Comparison of ENCODE assay signal across 11 cellular contexts in the genomic region with DNA sequence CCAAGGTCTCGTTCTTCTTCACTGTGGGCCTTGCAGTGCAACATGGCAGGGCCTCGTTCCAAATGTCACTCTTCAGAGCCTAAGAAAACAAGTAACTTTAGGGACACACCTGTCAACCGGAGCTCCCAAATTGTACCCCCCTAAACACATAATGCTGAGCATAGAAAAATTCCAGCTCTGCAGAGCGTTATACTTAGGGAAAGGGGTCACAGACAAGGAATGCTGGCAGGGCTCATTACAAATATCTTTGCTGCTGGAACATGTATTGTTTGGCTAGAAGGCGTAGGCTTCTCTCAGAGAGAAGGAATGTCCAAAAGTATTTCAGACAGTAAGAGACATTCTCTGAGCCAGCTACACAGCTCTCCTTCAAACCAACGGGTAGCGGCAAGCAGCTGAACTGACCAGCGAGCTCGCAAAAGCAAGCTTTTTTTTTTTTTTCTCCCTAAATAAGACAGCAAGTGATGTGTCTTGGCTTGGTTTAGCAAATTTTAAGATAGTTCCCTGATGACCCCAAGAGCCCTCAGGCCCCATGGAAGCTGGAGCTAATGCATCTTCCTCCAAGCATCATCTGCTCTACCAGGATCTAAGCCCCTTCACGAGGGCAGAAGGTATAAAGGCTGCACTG. TPM values are rescaled to one million over a fixed set of nuclear protein-coding genes. Genes with fewer than 3 reads are reported as not detected.
DNase-seq lines count a peak whose midpoint lies in the region; ATAC-seq, FAIRE-seq and TF ChIP-seq lines count a peak whose summit lies in the region.
"Had no signal": no experiment of that assay in that cellular context is flagged by ENCODE, and none has a peak within 500 bp of the region (broad histone marks: within the 10 kb centered on the region; RNA-seq: fewer than 3 reads in every experiment).

No MANE protein-coding gene starts in this region.

- peaks cover 54% of the 10 kb centered on the region for H3K36me3 Mint-ChIP-seq in nephron (ENCODE audit: low read depth)

- BruUV-seq in PC-9 (replicated peaks; lab: Mats Ljungman, UMichigan): no TSS peak

- TF ChIP-seq RAD21 in A549 (conservative IDR thresholded peaks at IDR 0.05 in 1 of 2, IDR thresholded peaks at IDR 0.05 in 1 of 2): no peak

- H3K4me1 Mint-ChIP-seq in nephron: peaks cover 56% of the 10 kb centered on the region

- H3F3A ChIP-seq in PC-9 (ENCODE audit: insufficient read depth, low read depth): peaks cover 42% of the 10 kb centered on the region

- H3K9me3 Mint-ChIP-seq in nephron: no peaks in the 10 kb centered on the region

- H3K27ac Mint-ChIP-seq in nephron: peak overlapping the region; percentile 57 to 90 (median 59)

- intact Hi-C loops in PC-9 (cut with micrococcal nuclease; ENCODE audit: unreplicated experiment): loop anchor here (1.0 to 5.0 kb wide), 3 partner anchors 21 to 101 kb away; a partner anchor contains a TSS

- H3K4me3 Mint-ChIP-seq in nephron: peak overlapping the region in 1 of 3 experiments; percentile 16

- no peaks in the 10 kb centered on the region for H3K27me3 ChIP-seq in PC-9 (ENCODE audit: insufficient read depth, low read depth)

- H3K36me3 ChIP-seq in PC-9 (ENCODE audit: low read depth): peaks cover 32% of the 10 kb centered on the region

- H4K20me1 ChIP-seq in PC-9 (ENCODE audit: insufficient read depth): no peaks in the 10 kb centered on the region

- peaks cover 67% of the 10 kb centered on the region for H3K79me2 ChIP-seq in PC-9 (ENCODE audit: low read depth)

- POLR2A ChIA-PET in A549 (lab: Yijun Ruan, JAX): interaction anchor here (0.6 to 1.8 kb wide), 4 partner anchors 17 to 1601 kb away, joined by 3 to 8 read pairs (median 5); a partner anchor contains a TSS
- POLR2A ChIA-PET in PC-9 (lab: Charles Lee; ENCODE audit: unreplicated experiment): interaction anchor here (0.5 to 1.0 kb wide), 10 partner anchors 18 to 322 kb away, joined by 3 to 16 read pairs (median 4); no protein-coding TSS in a partner anchor

- H3K27me3 Mint-ChIP-seq in nephron (ENCODE audit: low read depth): no peaks in the 10 kb centered on the region

- DNase-seq in A549 (ENCODE audit: low read depth in 1 of 2, low spot score in 1 of 2): peak in 1 of 2 experiments; percentile 50
- DNase-seq in PC-9: peak; percentile 45 to 78
- DNase-seq in epithelial cell of prostate (ENCODE audit: low read depth, low spot score): no peak
- DNase-seq in C1 segment of cervical spinal cord (lab: John Stamatoyannopoulos, UW): no peak
- no peak for DNase-seq in SIG-M5 treated with dmso at 0.1 percent for 504 hours (lab: John Stamatoyannopoulos, UW; ENCODE audit: unreplicated experiment)
- no peak for DNase-seq in DMS153 treated with DMSO at 0.1 percent for 48 hours (lab: John Stamatoyannopoulos, UW; ENCODE audit: unreplicated experiment)
- DNase-seq: NCI-H1048, occipital lobe had no signal

- no peaks in the 10 kb centered on the region for H3K9me2 ChIP-seq in PC-9 (ENCODE audit: insufficient read depth)

- no peak for TF ChIP-seq POLR2A in A549 (IDR thresholded peaks at IDR 0.05; ENCODE audit: low read length)

- H3K9me3 ChIP-seq in A549 (no peaks in the 10 kb centered on the region), PC-9 (ENCODE audit: insufficient read depth, low read depth) (no peaks in the 10 kb centered on the region)

- CTCF ChIA-PET in A549 (lab: Yijun Ruan, JAX) (interaction anchor here (0.6 to 2.6 kb wide), 9 partner anchors 10 to 173 kb away, joined by 3 to 16 read pairs (median 3); no protein-coding TSS in a partner anchor), PC-9 (lab: Charles Lee) (interaction anchor here (0.5 to 0.8 kb wide), 4 partner anchors 17 to 169 kb away, joined by 3 to 4 read pairs (median 3); no protein-coding TSS in a partner anchor)

- peak overlapping the region; percentile 69 to 72 for H3K27ac ChIP-seq in A549
- H3K27ac ChIP-seq in PC-9: peak overlapping the region; percentile 93
- peak overlapping the region; percentile 99 for H3K27ac ChIP-seq in epithelial cell of prostate
- H3K27ac ChIP-seq: C4-2B had no signal

- H2AFZ ChIP-seq in PC-9: no peak overlapping the region

- no peak for TF ChIP-seq EP300 in A549 (IDR thresholded peaks at IDR 0.05)

- H3K4me3 ChIP-seq in A549: peak overlapping the region; percentile 9; the same call in 1 of the 3 replicates
- peak overlapping the region; percentile 31; the same call in 1 of the 2 replicates for H3K4me3 ChIP-seq in PC-9

- H3K4me2 ChIP-seq in A549 (peak overlapping the region; percentile 71), PC-9 (peak overlapping the region; percentile 79)

- ATAC-seq in A549 (peak; percentile 58 to 73; a peak in 5 of 6 replicates), HG03025 (IDR thresholded peaks at IDR 0.05; ENCODE audit: low FRiP score, unreplicated experiment) (no peak)

- peaks cover 63% of the 10 kb centered on the region for H3K4me1 ChIP-seq in A549
- H3K4me1 ChIP-seq in PC-9 (replicated peaks; ENCODE audit: insufficient read depth): peaks cover 40% of the 10 kb centered on the region

- 41% methylated on average over 10 of the region's 10 CpGs for whole genome bisulfite sequencing in A549 (ENCODE audit: missing lambda C conversion rate)

- no peak for TF ChIP-seq CTCF in A549 (IDR thresholded peaks at IDR 0.05)
- no peak for TF ChIP-seq CTCF in PC-9 (conservative IDR thresholded peaks at IDR 0.05)
- no peak for TF ChIP-seq CTCF in nephron (IDR thresholded peaks at IDR 0.05; ENCODE audit: unreplicated experiment in 3 of 3)

- FAIRE-seq in A549 (lab: Jason Lieb, UNC): no peak

TF ChIP-seq in A549, 52 proteins besides CTCF, POLR2A, EP300 and RAD21:
- TF ChIP-seq TP53 (CRISPR knock-in tag; IDR thresholded peaks at IDR 0.05) (no peak), NPAS2 (CRISPR knock-in tag; IDR thresholded peaks at IDR 0.05; ENCODE audit: borderline replicate concordance) (no peak), BHLHE40 (IDR thresholded peaks at IDR 0.05; ENCODE audit: low read depth, low read length) (no peak), HEYL (CRISPR knock-in tag; IDR thresholded peaks at IDR 0.05) (0 out of 2 replicates have a peak, but pooled peaks have one; percentile 61), MAFK (IDR thresholded peaks at IDR 0.05; ENCODE audit: partially characterized antibody) (peak; percentile 61)
- TF ChIP-seq, protein P1, sequence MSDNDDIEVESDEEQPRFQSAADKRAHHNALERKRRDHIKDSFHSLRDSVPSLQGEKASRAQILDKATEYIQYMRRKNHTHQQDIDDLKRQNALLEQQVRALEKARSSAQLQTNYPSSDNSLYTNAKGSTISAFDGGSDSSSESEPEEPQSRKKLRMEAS (IDR thresholded peaks at IDR 0.05): 0 out of 2 replicates have a peak, but pooled peaks have one; percentile 24

RNA-seq across cellular contexts. Expression of a gene that starts 24.5 kb away (rescaled TPM):
- polyA plus RNA-seq in A549 (2011; rRNA removed) (24.1 and 26.2 TPM in 2 replicates), A549 (2017; fragmentation: RNase III; extraction: RNeasy Plus Mini Kit Qiagen cat#74134 plus additional on column Dnase treatment) (15.4 to 16.7 TPM (median 16.6 TPM) in 3 replicates)
- 14.4 and 19.0 TPM in 2 replicates for polyA plus RNA-seq in A549 (2012; cell fraction: cytosol; rRNA removed)
- 24.4 and 26.2 TPM in 2 replicates for polyA plus RNA-seq in A549 (2012; cell fraction: nucleus; rRNA removed)
- 35.1 and 37.2 TPM in 2 replicates for polyA minus RNA-seq in A549 (2011; rRNA and poly(A)+ RNA removed)
- total RNA-seq in PC-9 (2021): 54.5 and 62.1 TPM in 2 replicates

RNA-seq across cellular contexts. Expression of a gene that starts 47.0 kb away (rescaled TPM):
- not detected in 2 replicates for polyA plus RNA-seq in A549 (2011; rRNA removed)
- polyA plus RNA-seq in A549 (2012; cell fraction: cytosol; rRNA removed): 0.01 TPM in 1 of 2 replicates, not detected in the other
- polyA plus RNA-seq in A549 (2012; cell fraction: nucleus; rRNA removed): not detected in 2 replicates
- not detected in 3 replicates for polyA plus RNA-seq in A549 (2017; fragmentation: RNase III; extraction: RNeasy Plus Mini Kit Qiagen cat#74134 plus additional on column Dnase treatment)
- not detected in 2 replicates for polyA minus RNA-seq in A549 (2011; rRNA and poly(A)+ RNA removed)
- not detected in 2 replicates for total RNA-seq in PC-9 (2021)
- total RNA-seq: occipital lobe had no signal

Comparison
In these comparisons a context has a peak if more than half of its experiments do, and no peak if none do; other contexts are left out.
1. DNase-seq: peak in PC-9 (2 of 2); none in epithelial cell of prostate (single experiment), C1 segment of cervical spinal cord (0 of 14), SIG-M5 treated with dmso at 0.1 percent for 504 hours (single experiment) and DMS153 treated with DMSO at 0.1 percent for 48 hours (single experiment).
2. Peak in every context shown above with its lines, with median percentiles within 50 percentile points of each other: H3K27ac ChIP-seq.